In genomic region chrX:45070116-45071007, GRCh38 we compare ENCODE assay signal across 1 cellular context.
A peak's percentile ranks its signal among the peaks of the same experiment; 100 is the strongest.
TF ChIP-seq lines count a peak whose summit lies in the region.

No MANE protein-coding gene starts in this region.

TF ChIP-seq in HEK293, 187 proteins besides CTCF, POLR2A, EP300 and RAD21 (continued from another document):
- no peak for TF ChIP-seq ZNF133 (tag by site-specific recombination; IDR thresholded peaks at IDR 0.05)
- no peak for TF ChIP-seq ZNF146 (tag by site-specific recombination; IDR thresholded peaks at IDR 0.05)
- TF ChIP-seq ZNF24 (tag by site-specific recombination; IDR thresholded peaks at IDR 0.05): no peak
- no peak for TF ChIP-seq KLF7 (tag by site-specific recombination; IDR thresholded peaks at IDR 0.05; ENCODE audit: borderline replicate concordance)
- TF ChIP-seq HOXD13 (CRISPR knock-in tag; IDR thresholded peaks at IDR 0.05; ENCODE audit: borderline replicate concordance): no peak
- no peak for TF ChIP-seq GLI2 (tag by site-specific recombination; IDR thresholded peaks at IDR 0.05; ENCODE audit: borderline replicate concordance, low read depth)
- TF ChIP-seq ZNF302 (tag by site-specific recombination; IDR thresholded peaks at IDR 0.05; ENCODE audit: low read depth): no peak
- TF ChIP-seq, protein P1, sequence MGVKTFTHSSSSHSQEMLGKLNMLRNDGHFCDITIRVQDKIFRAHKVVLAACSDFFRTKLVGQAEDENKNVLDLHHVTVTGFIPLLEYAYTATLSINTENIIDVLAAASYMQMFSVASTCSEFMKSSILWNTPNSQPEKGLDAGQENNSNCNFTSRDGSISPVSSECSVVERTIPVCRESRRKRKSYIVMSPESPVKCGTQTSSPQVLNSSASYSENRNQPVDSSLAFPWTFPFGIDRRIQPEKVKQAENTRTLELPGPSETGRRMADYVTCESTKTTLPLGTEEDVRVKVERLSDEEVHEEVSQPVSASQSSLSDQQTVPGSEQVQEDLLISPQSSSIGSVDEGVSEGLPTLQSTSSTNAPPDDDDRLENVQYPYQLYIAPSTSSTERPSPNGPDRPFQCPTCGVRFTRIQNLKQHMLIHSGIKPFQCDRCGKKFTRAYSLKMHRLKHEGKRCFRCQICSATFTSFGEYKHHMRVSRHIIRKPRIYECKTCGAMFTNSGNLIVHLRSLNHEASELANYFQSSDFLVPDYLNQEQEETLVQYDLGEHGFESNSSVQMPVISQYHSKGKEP (tag by site-specific recombination; IDR thresholded peaks at IDR 0.05): no peak
- TF ChIP-seq ZNF280D (tag by site-specific recombination; IDR thresholded peaks at IDR 0.05): no peak
- TF ChIP-seq ZIC2 (tag by site-specific recombination; IDR thresholded peaks at IDR 0.05): no peak
- peak; percentile 83 for TF ChIP-seq KLF9 (tag by site-specific recombination; IDR thresholded peaks at IDR 0.05; ENCODE audit: low read depth)
- TF ChIP-seq ZNF354C (tag by site-specific recombination; IDR thresholded peaks at IDR 0.05; ENCODE audit: borderline replicate concordance, low read depth): no peak
- peak; percentile 82 for TF ChIP-seq KLF10 (tag by site-specific recombination; IDR thresholded peaks at IDR 0.05)
- peak; percentile 60 for TF ChIP-seq ZNF654 (tag by site-specific recombination; IDR thresholded peaks at IDR 0.05; ENCODE audit: low read depth)
- no peak for TF ChIP-seq KLF8 (tag by site-specific recombination; IDR thresholded peaks at IDR 0.05)
- no peak for TF ChIP-seq MZF1 (tag by site-specific recombination; IDR thresholded peaks at IDR 0.05; ENCODE audit: borderline replicate concordance)
- no peak for TF ChIP-seq ZNF184 (tag by site-specific recombination; IDR thresholded peaks at IDR 0.05)
- TF ChIP-seq ZNF549 (tag by site-specific recombination; IDR thresholded peaks at IDR 0.05): no peak
- TF ChIP-seq ZNF530 (tag by site-specific recombination; IDR thresholded peaks at IDR 0.05; ENCODE audit: low read depth): no peak
